Comparison of ENCODE assay signal across 3 cellular contexts in genomic region chr18:79765491-79766245, GRCh38.
TF ChIP-seq lines count a peak whose summit lies in the region.

No MANE protein-coding gene starts in this region.

TF ChIP-seq in SK-N-SH treated with all-trans-retinoic acid at 6 μM for 48 hours, 23 proteins besides CTCF, POLR2A, EP300 and RAD21 (continued from another document):
- TF ChIP-seq TSHZ2 (CRISPR knock-in tag; IDR thresholded peaks at IDR 0.05) = no peak
- no peak for TF ChIP-seq CSDC2 (CRISPR knock-in tag; IDR thresholded peaks at IDR 0.05)
- no peak for TF ChIP-seq TOX (CRISPR knock-in tag; IDR thresholded peaks at IDR 0.05; ENCODE audit: borderline replicate concordance)
- no peak for TF ChIP-seq ARNTL (CRISPR knock-in tag; IDR thresholded peaks at IDR 0.05; ENCODE audit: borderline replicate concordance, low read depth)
- no peak for TF ChIP-seq RARB (CRISPR knock-in tag; IDR thresholded peaks at IDR 0.05)
- no peak for TF ChIP-seq SNAI2 (CRISPR knock-in tag; IDR thresholded peaks at IDR 0.05)
- TF ChIP-seq ZNF8 (CRISPR knock-in tag; IDR thresholded peaks at IDR 0.05) = no peak
- no peak for TF ChIP-seq ZC3H10 (CRISPR knock-in tag; IDR thresholded peaks at IDR 0.05)
- TF ChIP-seq CSRNP3 (CRISPR knock-in tag; IDR thresholded peaks at IDR 0.05) = no peak

TF ChIP-seq in SK-N-SH, 30 proteins besides CTCF, POLR2A, EP300 and RAD21 (continued from another document):
- TF ChIP-seq GABPA (IDR thresholded peaks at IDR 0.05; ENCODE audit: low read depth) = no peak
- TF ChIP-seq SMC3 (IDR thresholded peaks at IDR 0.05; ENCODE audit: low read depth, low read length) = no peak
- no peak for TF ChIP-seq MXI1 (IDR thresholded peaks at IDR 0.05; ENCODE audit: low read depth, low read length)
- no peak for TF ChIP-seq REST (IDR thresholded peaks at IDR 0.05; ENCODE audit: low read depth, low read length)
- no peak for TF ChIP-seq JUND (IDR thresholded peaks at IDR 0.05)
- no peak for TF ChIP-seq FOXJ3 (CRISPR knock-in tag; IDR thresholded peaks at IDR 0.05)
- TF ChIP-seq POLR2AphosphoS5 (IDR thresholded peaks at IDR 0.05; ENCODE audit: low read depth, low read length) = no peak
- no peak for TF ChIP-seq USF2 (IDR thresholded peaks at IDR 0.05; ENCODE audit: borderline replicate concordance, low read depth, low read length)
- TF ChIP-seq CHD2 (IDR thresholded peaks at IDR 0.05; ENCODE audit: low read length, partially characterized antibody) = no peak
- no peak for TF ChIP-seq GATA2 (CRISPR knock-in tag; IDR thresholded peaks at IDR 0.05)

TF ChIP-seq in WTC11, 78 proteins besides CTCF, POLR2A, EP300 and RAD21 (continued from another document):
- TF ChIP-seq ZNF532 (CRISPR knock-in tag; IDR thresholded peaks at IDR 0.05; ENCODE audit: borderline replicate concordance) = no peak
- no peak for TF ChIP-seq NFYB (CRISPR knock-in tag; conservative IDR thresholded peaks at IDR 0.05; ENCODE audit: low read depth)
- no peak for TF ChIP-seq TP53 (CRISPR knock-in tag; IDR thresholded peaks at IDR 0.05)
- no peak for TF ChIP-seq HMGA2 (CRISPR knock-in tag; IDR thresholded peaks at IDR 0.05)
- no peak for TF ChIP-seq USF2 (CRISPR knock-in tag; IDR thresholded peaks at IDR 0.05)
- no peak for TF ChIP-seq FOXP1 (CRISPR knock-in tag; IDR thresholded peaks at IDR 0.05; ENCODE audit: borderline replicate concordance)
- TF ChIP-seq TEAD1 (CRISPR knock-in tag; IDR thresholded peaks at IDR 0.05) = no peak
- TF ChIP-seq EMX1 (CRISPR knock-in tag; IDR thresholded peaks at IDR 0.05) = no peak
- TF ChIP-seq ARID4B (CRISPR knock-in tag; IDR thresholded peaks at IDR 0.05; ENCODE audit: borderline replicate concordance) = no peak
